In the genomic region with DNA sequence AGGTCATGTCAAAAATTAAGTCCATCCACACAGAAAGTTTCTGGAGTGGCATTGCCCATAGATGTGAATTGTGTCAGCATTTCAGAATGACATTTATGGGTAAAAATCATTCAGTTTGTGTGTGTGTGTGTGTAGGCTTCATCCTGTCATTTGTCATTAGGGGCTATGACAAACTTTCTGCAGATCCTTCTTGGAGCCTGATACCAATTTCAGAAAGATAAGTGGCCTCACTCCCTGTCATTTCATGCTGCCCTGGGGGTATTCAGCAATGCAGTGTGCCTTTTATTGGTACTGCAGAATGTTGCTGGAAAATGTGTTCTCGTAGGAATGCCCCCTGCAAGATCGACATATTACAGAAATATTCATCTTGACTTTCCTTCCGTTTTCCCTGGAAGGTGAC, we compare ENCODE assay signal across 9 cellular contexts.
"Had no signal": no experiment of that assay in that cellular context is flagged by ENCODE, and none has a peak within 500 bp of the region (broad histone marks: within the 10 kb centered on the region; RNA-seq: fewer than 3 reads in every experiment).

No MANE protein-coding gene starts in this region.

- H3K4me1 ChIP-seq: HAP-1 had no signal

- ATAC-seq: GM23338, HCT116 had no signal

- DNase-seq: GM23248, GOT3, H7, H9, HCEC 1CT, HFFc6 had no signal

- H3K4me2 ChIP-seq: GM23338 had no signal

- H3K27ac ChIP-seq: GM23248 had no signal

- H2AFZ ChIP-seq: GM23248, GM23338 had no signal

- H3K9ac ChIP-seq: GM23248 had no signal

- H3K4me3 ChIP-seq: GM23248, GM23338, HAP-1 had no signal

- H3K36me3 ChIP-seq: HAP-1 had no signal

- H3K9me3 ChIP-seq: HAP-1 had no signal
